ENCODE assay signal across 8 cellular contexts in the genomic region with DNA sequence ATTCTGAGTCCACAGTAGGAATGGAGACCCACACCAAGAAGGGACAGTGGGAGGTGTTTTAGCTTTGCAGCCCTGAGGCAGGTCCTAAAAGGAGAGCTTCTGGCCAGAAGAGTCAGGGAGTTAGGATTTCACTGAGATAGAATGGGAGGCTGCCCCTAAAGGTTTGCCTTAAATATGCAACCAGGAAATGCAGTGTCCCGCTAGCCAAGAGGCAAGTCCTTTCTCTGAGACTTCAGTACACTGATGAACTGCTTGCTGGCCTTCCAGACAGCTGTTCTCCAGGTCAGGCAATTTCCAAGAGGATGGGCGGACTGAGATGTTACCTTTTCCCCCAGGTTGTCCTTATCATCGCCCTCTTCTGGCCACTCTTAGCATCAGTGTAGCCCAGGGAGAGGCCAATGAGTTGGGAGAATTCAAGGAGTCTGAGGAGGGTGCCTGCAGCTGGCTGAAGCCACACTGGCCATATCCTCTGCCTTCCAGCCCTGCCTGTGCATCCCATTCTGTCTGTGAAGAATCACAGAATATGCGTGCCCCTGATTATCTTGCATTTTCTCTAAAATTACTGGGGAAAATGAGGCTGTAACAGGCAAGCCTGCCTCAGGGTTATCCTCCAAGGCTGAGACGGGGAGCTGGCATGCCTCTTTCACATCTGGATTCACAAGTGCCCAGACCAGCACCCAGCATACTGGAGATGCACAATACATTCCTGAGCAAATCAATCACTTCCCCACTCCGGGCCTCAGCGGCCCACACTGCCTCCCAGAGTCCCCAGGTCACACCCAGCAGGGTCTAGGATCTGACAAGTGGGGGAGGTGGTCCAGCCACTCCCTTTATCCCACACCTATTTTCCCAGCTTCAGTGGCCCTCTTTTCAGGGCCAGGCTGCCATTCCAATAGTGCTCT. TPM values are rescaled to one million over a fixed set of nuclear protein-coding genes. Genes with fewer than 3 reads are reported as not detected.
DNase-seq lines count a peak whose midpoint lies in the region; ATAC-seq and TF ChIP-seq lines count a peak whose summit lies in the region.

No MANE protein-coding gene starts in this region.

- peaks cover 51% of the 10 kb centered on the region for H3K27me3 Mint-ChIP-seq in activated T-helper 2 cell treated with anti-CD3 and anti-CD28 coated beads, Interferon-gamma antibody, Interleukin-2, Interleukin-4, amounts not matched to agents 10 μg/mL and 5 μg/mL and 100 μg/mL, durations not matched to agents 14 hours and 24 hours and 36 hours (ENCODE audit: low read depth)

- H3K4me3 ChIP-seq in MG63 = no peak overlapping the region
- no peak overlapping the region for H3K4me3 ChIP-seq in transverse colon

- no peak for TF ChIP-seq POLR2A in transverse colon (IDR thresholded peaks at IDR 0.05)

- H3K4me1 Mint-ChIP-seq in activated T-helper 2 cell treated with anti-CD3 and anti-CD28 coated beads, Interferon-gamma antibody, Interleukin-2, Interleukin-4, amounts not matched to agents 10 μg/mL and 5 μg/mL and 100 μg/mL, durations not matched to agents 14 hours and 24 hours and 36 hours (ENCODE audit: low read depth) = peaks cover 10% of the 10 kb centered on the region

- intact Hi-C loops in left ventricle myocardium superior (cut with micrococcal nuclease) (loop anchor here (5.0 kb wide), 1 partner anchor 114 kb away; no protein-coding TSS in a partner anchor), cardiac septum (cut with DNase I) (loop anchor here (5.0 kb wide), 1 partner anchor 134 kb away; no protein-coding TSS in a partner anchor), transverse colon (cut with DNase I; ENCODE audit: low total_unique reads) (loop anchor here (5.0 kb wide), 1 partner anchor 114 kb away; no protein-coding TSS in a partner anchor), sciatic nerve (cut with DNase I) (no loop called here)
- intact Hi-C loops in activated T-helper 2 cell treated with anti-CD3 and anti-CD28 coated beads, Interferon-gamma antibody, Interleukin-2, Interleukin-4, amounts not matched to agents 10 μg/mL and 5 μg/mL and 100 μg/mL, durations not matched to agents 14 hours and 24 hours and 36 hours (cut with micrococcal nuclease) = loop anchor here (2.0 to 5.0 kb wide), 2 partner anchors 76 to 114 kb away; partner anchors contain the start of gene TM9SF3

- no peaks in the 10 kb centered on the region for H3K9me3 Mint-ChIP-seq in activated T-helper 2 cell treated with anti-CD3 and anti-CD28 coated beads, Interferon-gamma antibody, Interleukin-2, Interleukin-4, amounts not matched to agents 10 μg/mL and 5 μg/mL and 100 μg/mL, durations not matched to agents 14 hours and 24 hours and 36 hours

- peaks cover 19 to 25% (median 24%) of the 10 kb centered on the region in 4 donors for H3K4me1 ChIP-seq in transverse colon

- 70% methylated on average over 6 of the region's 7 CpGs; no CpG with 5 or more reads in 1 of the 2 donors for WGBS in transverse colon (ENCODE audit: low coverage in 1 of 2), 2 donors

- in situ Hi-C loops in transverse colon (cut with MboI; ENCODE audit: low pct_ligation_motif_present in 1 of 4, low pct_unique_long_range_greater_than_20kb in 1 of 4, low sequenced_read_pairs in 3 of 4) = loop anchor here in 1 of 4 donors (25.0 kb wide), 1 partner anchor 124 kb away; no protein-coding TSS in a partner anchor

- H3K36me3 ChIP-seq in MG63 (no peaks in the 10 kb centered on the region), transverse colon (no peaks in the 10 kb centered on the region)

- H3K4me3 Mint-ChIP-seq in activated T-helper 2 cell treated with anti-CD3 and anti-CD28 coated beads, Interferon-gamma antibody, Interleukin-2, Interleukin-4, amounts not matched to agents 10 μg/mL and 5 μg/mL and 100 μg/mL, durations not matched to agents 14 hours and 24 hours and 36 hours (ENCODE audit: low read depth) = peak overlapping the region; percentile 32

- TF ChIP-seq EP300 in transverse colon (IDR thresholded peaks at IDR 0.05; ENCODE audit: low read depth) = no peak

- H3K27ac Mint-ChIP-seq in activated T-helper 2 cell treated with anti-CD3 and anti-CD28 coated beads, Interferon-gamma antibody, Interleukin-2, Interleukin-4, amounts not matched to agents 10 μg/mL and 5 μg/mL and 100 μg/mL, durations not matched to agents 14 hours and 24 hours and 36 hours = no peak overlapping the region

- TF ChIP-seq CTCF in transverse colon (IDR thresholded peaks at IDR 0.05) = peak; percentile 41 to 56 (median 50)

- peaks cover 2% of the 10 kb centered on the region; the same call in 1 of the 2 replicates for H3K27me3 ChIP-seq in MG63
- peaks cover 19% of the 10 kb centered on the region for H3K27me3 ChIP-seq in transverse colon

- H3K27ac ChIP-seq in transverse colon = no peak overlapping the region

- no peaks in the 10 kb centered on the region for H3K36me3 Mint-ChIP-seq in activated T-helper 2 cell treated with anti-CD3 and anti-CD28 coated beads, Interferon-gamma antibody, Interleukin-2, Interleukin-4, amounts not matched to agents 10 μg/mL and 5 μg/mL and 100 μg/mL, durations not matched to agents 14 hours and 24 hours and 36 hours (ENCODE audit: low read depth)

- H3K9me3 ChIP-seq in MG63 = no peaks in the 10 kb centered on the region
- H3K9me3 ChIP-seq in transverse colon = no peaks in the 10 kb centered on the region

- DNase-seq in left ventricle myocardium superior (no peak), cardiac septum (ENCODE audit: low spot score) (no peak), MG63 (peak; percentile 27), iris pigment epithelial cell (ENCODE audit: low read depth) (peak; percentile 24), transverse colon (peak; percentile 49), NCI-H774 (lab: John Stamatoyannopoulos, UW) (no peak), sciatic nerve (ENCODE audit: low spot score) (no peak)
- DNase-seq in activated T-helper 2 cell treated with anti-CD3 and anti-CD28 coated beads, Interferon-gamma antibody, Interleukin-2, Interleukin-4, amounts not matched to agents 10 μg/mL and 5 μg/mL and 100 μg/mL, durations not matched to agents 14 hours and 24 hours and 36 hours (ENCODE audit: low spot score) = no peak

- ATAC-seq in left ventricle myocardium superior (peak; percentile 5), sciatic nerve (no peak)

RNA-seq across cellular contexts. Expression of gene TLL2, which starts 2.4 kb away (rescaled TPM):
- total RNA-seq in left ventricle myocardium superior = 11.6 TPM
- total RNA-seq in cardiac septum = 3.8 TPM
- not detected in 2 replicates for total RNA-seq in MG63 (2014; rRNA removed; shearing (Covaris generic); ENCODE audit: low replicate concordance)
- 0.09 TPM in 1 of 2 replicates, not detected in the other for total RNA-seq in activated T-helper 2 cell treated with anti-CD3 and anti-CD28 coated beads, Interferon-gamma antibody, Interleukin-2, Interleukin-4, amounts not matched to agents 10 μg/mL and 5 μg/mL and 100 μg/mL, durations not matched to agents 14 hours and 24 hours and 36 hours
- under 1 TPM in 2 of 4 donors, not detected in 2; 0.32 to 0.96 TPM for total RNA-seq in transverse colon
- total RNA-seq in sciatic nerve = 1.2 TPM

Comparison
In these comparisons a context has a peak if more than half of its experiments do, and no peak if none do; other contexts are left out.
1. DNase-seq: peak in MG63 (single experiment), iris pigment epithelial cell (single experiment) and transverse colon (single experiment); none in left ventricle myocardium superior (single experiment), cardiac septum (single experiment), activated T-helper 2 cell treated with anti-CD3 and anti-CD28 coated beads, Interferon-gamma antibody, Interleukin-2, Interleukin-4, amounts not matched to agents 10 μg/mL and 5 μg/mL and 100 μg/mL, durations not matched to agents 14 hours and 24 hours and 36 hours (single experiment), NCI-H774 (single experiment) and sciatic nerve (single experiment).